In genomic region chr6:15365273-15365687, GRCh38 we compare ENCODE assay signal across 8 cellular contexts.
A peak's percentile ranks its signal among the peaks of the same experiment; 100 is the strongest.
DNase-seq lines count a peak whose midpoint lies in the region; ATAC-seq and TF ChIP-seq lines count a peak whose summit lies in the region.

No MANE protein-coding gene starts in this region.

- H3K9me3 ChIP-seq in BLaER1 treated with 17β-estradiol and CSF1 and Interleukin-3, amounts not matched to agents 10 nM and 100 nM (replicated peaks in 1 of 11) = no peaks in the 10 kb centered on the region

- peaks cover 78 to 98% (median 87%) of the 10 kb centered on the region in 10 experiments for H3K4me1 ChIP-seq in BLaER1 treated with 17β-estradiol and CSF1 and Interleukin-3, amounts not matched to agents 10 nM and 100 nM

- DNase-seq in Kasumi-1 (lab: John Stamatoyannopoulos, UW) = peak; percentile 72 to 88
- DNase-seq in SIG-M5 (lab: John Stamatoyannopoulos, UW) = peak; percentile 53
- DNase-seq in amygdala (lab: John Stamatoyannopoulos, UW) = peak in 54 of 56 donors; percentile 3 to 85 (median 50)
- peak; percentile 91 for DNase-seq in left cardiac atrium
- peak; percentile 74 for DNase-seq in putamen (ENCODE audit: low spot score)
- no peak for DNase-seq in progenitor cell of endocrine pancreas (ENCODE audit: low spot score, unreplicated experiment)
- no peak for DNase-seq in 8988T

- no peaks in the 10 kb centered on the region for H3K9me3 Mint-ChIP-seq in progenitor cell of endocrine pancreas (ENCODE audit: low read depth)

- peaks cover 26% of the 10 kb centered on the region for H3K4me1 Mint-ChIP-seq in progenitor cell of endocrine pancreas (ENCODE audit: low read depth)

- intact Hi-C loops in left cardiac atrium (cut with DNase I) = loop anchor here in 1 of 2 donors (10.0 kb wide), 1 partner anchor 110 kb away; no protein-coding TSS in a partner anchor

- no peak for TF ChIP-seq CTCF in progenitor cell of endocrine pancreas (IDR thresholded peaks at IDR 0.05; ENCODE audit: unreplicated experiment)

- peak overlapping the region; percentile 8 to 58 (median 42); a peak in 15 of 22 replicates for H3K9ac ChIP-seq in BLaER1 treated with 17β-estradiol and CSF1 and Interleukin-3, amounts not matched to agents 10 nM and 100 nM

- ATAC-seq in left cardiac atrium = peak; percentile 84 to 85

- H4K20me1 ChIP-seq in BLaER1 treated with 17β-estradiol and CSF1 and Interleukin-3, amounts not matched to agents 10 nM and 100 nM = peaks cover 51 to 98% (median 84%) of the 10 kb centered on the region in 11 experiments; a peak in 21 of 22 replicates

- H3K27me3 Mint-ChIP-seq in progenitor cell of endocrine pancreas = no peaks in the 10 kb centered on the region

- H3K36me3 ChIP-seq in BLaER1 treated with 17β-estradiol and CSF1 and Interleukin-3, amounts not matched to agents 10 nM and 100 nM = peaks cover 0 to 16% (median 12%) of the 10 kb centered on the region in 11 experiments; a peak in 9 of 22 replicates

- H3K27ac ChIP-seq in BLaER1 treated with 17β-estradiol and CSF1 and Interleukin-3, amounts not matched to agents 10 nM and 100 nM = peak overlapping the region; percentile 28 to 65 (median 53); a peak in 18 of 22 replicates

- H3K36me3 Mint-ChIP-seq in progenitor cell of endocrine pancreas (ENCODE audit: insufficient read depth) = no peaks in the 10 kb centered on the region

- no peak overlapping the region for H3K27ac Mint-ChIP-seq in progenitor cell of endocrine pancreas

- peak overlapping the region in 7 of 10 experiments; percentile 15 to 54 (median 26); a peak in 11 of 20 replicates for H3K4me3 ChIP-seq in BLaER1 treated with 17β-estradiol and CSF1 and Interleukin-3, amounts not matched to agents 10 nM and 100 nM

- H3K4me2 ChIP-seq in BLaER1 treated with 17β-estradiol and CSF1 and Interleukin-3, amounts not matched to agents 10 nM and 100 nM = peak overlapping the region; percentile 79 to 87 (median 83)

- no peak overlapping the region for H3K4me3 Mint-ChIP-seq in progenitor cell of endocrine pancreas (ENCODE audit: low read depth)

- H3K27me3 ChIP-seq in BLaER1 treated with 17β-estradiol and CSF1 and Interleukin-3, amounts not matched to agents 10 nM and 100 nM = no peaks in the 10 kb centered on the region

Comparison
In these comparisons a context has a peak if more than half of its experiments do, and no peak if none do; other contexts are left out.
1. DNase-seq: peak in Kasumi-1 (2 of 2), SIG-M5 (single experiment), amygdala (54 of 56), left cardiac atrium (single experiment) and putamen (single experiment); none in progenitor cell of endocrine pancreas (single experiment) and 8988T (single experiment).